Comparison of ENCODE assay signal across 10 cellular contexts in genomic region chrX:39857780-39858179, GRCh38.
DNase-seq lines count a peak whose midpoint lies in the region; ATAC-seq lines count a peak whose summit lies in the region.
"Had no signal": no experiment of that assay in that cellular context is flagged by ENCODE, and none has a peak within 500 bp of the region (broad histone marks: within the 10 kb centered on the region; RNA-seq: fewer than 3 reads in every experiment).

No MANE protein-coding gene starts in this region.

- intact Hi-C loops in cardiac septum (cut with DNase I) = no loop called here

- no peaks in the 10 kb centered on the region for H3K9me3 Mint-ChIP-seq in activated naive CD8-positive, alpha-beta T cell treated with anti-CD3 and anti-CD28 coated beads for 36 hours
- no peaks in the 10 kb centered on the region for H3K9me3 Mint-ChIP-seq in stimulated activated memory B cell treated with anti-CD40 and anti-IgM and Interleukin-4, amounts not matched to agents 10 μg/mL and 1 μg/mL and 100 μg/mL, for 72 hours

- H3K4me1 Mint-ChIP-seq in activated naive CD8-positive, alpha-beta T cell treated with anti-CD3 and anti-CD28 coated beads for 36 hours = peaks cover 59% of the 10 kb centered on the region
- peaks cover 67% of the 10 kb centered on the region for H3K4me1 Mint-ChIP-seq in stimulated activated memory B cell treated with anti-CD40 and anti-IgM and Interleukin-4, amounts not matched to agents 10 μg/mL and 1 μg/mL and 100 μg/mL, for 72 hours

- no peak for ATAC-seq in stimulated activated memory B cell treated with anti-CD40 and anti-IgM and Interleukin-4, amounts not matched to agents 10 μg/mL and 1 μg/mL and 100 μg/mL, for 72 hours

- peaks cover 8% of the 10 kb centered on the region for H3K36me3 Mint-ChIP-seq in activated naive CD8-positive, alpha-beta T cell treated with anti-CD3 and anti-CD28 coated beads for 36 hours
- no peaks in the 10 kb centered on the region for H3K36me3 Mint-ChIP-seq in stimulated activated memory B cell treated with anti-CD40 and anti-IgM and Interleukin-4, amounts not matched to agents 10 μg/mL and 1 μg/mL and 100 μg/mL, for 72 hours

- in situ Hi-C loops in ACHN (cut with HindIII; ENCODE audit: low pct_ligation_motif_present, low pct_unique_long_range_greater_than_20kb, low sequenced_read_pairs) = no loop called here

- H3K27ac Mint-ChIP-seq in activated naive CD8-positive, alpha-beta T cell treated with anti-CD3 and anti-CD28 coated beads for 36 hours = peak overlapping the region; percentile 38
- H3K27ac Mint-ChIP-seq in stimulated activated memory B cell treated with anti-CD40 and anti-IgM and Interleukin-4, amounts not matched to agents 10 μg/mL and 1 μg/mL and 100 μg/mL, for 72 hours = peak overlapping the region; percentile 64

- no peak overlapping the region for H3K4me3 Mint-ChIP-seq in activated naive CD8-positive, alpha-beta T cell treated with anti-CD3 and anti-CD28 coated beads for 36 hours
- no peak overlapping the region for H3K4me3 Mint-ChIP-seq in stimulated activated memory B cell treated with anti-CD40 and anti-IgM and Interleukin-4, amounts not matched to agents 10 μg/mL and 1 μg/mL and 100 μg/mL, for 72 hours

- DNase-seq in activated gamma-delta T cell treated with Interleukin-2 at 50 U/mL for 16 hours = peak; percentile 14
- DNase-seq in activated gamma-delta T cell (lab: John Stamatoyannopoulos, UW) = no peak
- peak; percentile 1 for DNase-seq in T1000 (lab: John Stamatoyannopoulos, UW)
- DNase-seq in activated naive CD8-positive, alpha-beta T cell treated with anti-CD3 and anti-CD28 coated beads for 36 hours = peak; percentile 59
- DNase-seq in epidermal melanocyte (ENCODE audit: insufficient read length, low spot score) = no peak
- no peak for DNase-seq in cardiac septum (ENCODE audit: low spot score)
- no peak for DNase-seq in ACHN
- DNase-seq: MG63, NCI-H2171 had no signal

- no peaks in the 10 kb centered on the region for H3K27me3 Mint-ChIP-seq in activated naive CD8-positive, alpha-beta T cell treated with anti-CD3 and anti-CD28 coated beads for 36 hours
- H3K27me3 Mint-ChIP-seq in stimulated activated memory B cell treated with anti-CD40 and anti-IgM and Interleukin-4, amounts not matched to agents 10 μg/mL and 1 μg/mL and 100 μg/mL, for 72 hours = no peaks in the 10 kb centered on the region

Comparison
In these comparisons a context has a peak if more than half of its experiments do, and no peak if none do; other contexts are left out.
1. DNase-seq: peak in activated gamma-delta T cell treated with Interleukin-2 at 50 U/mL for 16 hours (single experiment), T1000 (single experiment) and activated naive CD8-positive, alpha-beta T cell treated with anti-CD3 and anti-CD28 coated beads for 36 hours (single experiment); none in activated gamma-delta T cell (single experiment), epidermal melanocyte (single experiment), cardiac septum (single experiment) and ACHN (single experiment).